1 cellular context compared by ENCODE assay signal in genomic region chr7:103148994-103149807, GRCh38.
A peak's percentile ranks its signal among the peaks of the same experiment; 100 is the strongest.
TF ChIP-seq lines count a peak whose summit lies in the region.

NAPEPLD (minus strand) TSS chr7:103149099; CDS start chr7:103128776, 20,323 bp downstream.

TF ChIP-seq in WTC11, 78 proteins besides CTCF, POLR2A, EP300 and RAD21 (continued from another document):
- TF ChIP-seq ZNF396 (CRISPR knock-in tag; IDR thresholded peaks at IDR 0.05; ENCODE audit: borderline replicate concordance) (peak; percentile 91; the same call in 1 of the 2 replicates), E2F5 (CRISPR knock-in tag; IDR thresholded peaks at IDR 0.05) (peak; percentile 75), NFE2L1 (CRISPR knock-in tag; IDR thresholded peaks at IDR 0.05) (peak; percentile 86; the same call in 1 of the 2 replicates), FOXJ3 (CRISPR knock-in tag; IDR thresholded peaks at IDR 0.05; ENCODE audit: borderline replicate concordance) (no peak), ZMAT4 (CRISPR knock-in tag; IDR thresholded peaks at IDR 0.05) (no peak), AR (CRISPR knock-in tag; IDR thresholded peaks at IDR 0.05) (0 out of 2 replicates have a peak, but pooled peaks have one; percentile 76), ESRRA (CRISPR knock-in tag; IDR thresholded peaks at IDR 0.05; ENCODE audit: borderline replicate concordance) (no peak), PRDM15 (CRISPR knock-in tag; IDR thresholded peaks at IDR 0.05) (peak; percentile 27; the same call in 1 of the 2 replicates), ZNF423 (CRISPR knock-in tag; IDR thresholded peaks at IDR 0.05) (no peak), E2F4 (CRISPR knock-in tag; IDR thresholded peaks at IDR 0.05; ENCODE audit: borderline replicate concordance, low read depth) (no peak), RELA (CRISPR knock-in tag; IDR thresholded peaks at IDR 0.05; ENCODE audit: borderline replicate concordance) (no peak), CBFB (CRISPR knock-in tag; IDR thresholded peaks at IDR 0.05; ENCODE audit: low read depth) (no peak), E2F1 (CRISPR knock-in tag; IDR thresholded peaks at IDR 0.05) (peak; percentile 85; the same call in 1 of the 2 replicates), MAX (CRISPR knock-in tag; IDR thresholded peaks at IDR 0.05) (peak; percentile 98), MLX (CRISPR knock-in tag; IDR thresholded peaks at IDR 0.05) (no peak), IRF1 (CRISPR knock-in tag; IDR thresholded peaks at IDR 0.05) (peak; percentile 53; the same call in 1 of the 2 replicates), EMX1 (CRISPR knock-in tag; IDR thresholded peaks at IDR 0.05) (no peak), FOXK1 (CRISPR knock-in tag; IDR thresholded peaks at IDR 0.05) (peak; percentile 56; the same call in 1 of the 2 replicates), CDX4 (CRISPR knock-in tag; IDR thresholded peaks at IDR 0.05; ENCODE audit: borderline replicate concordance) (no peak), MXD4 (CRISPR knock-in tag; IDR thresholded peaks at IDR 0.05; ENCODE audit: borderline replicate concordance) (0 out of 2 replicates have a peak, but pooled peaks have one; percentile 43), OVOL2 (CRISPR knock-in tag; IDR thresholded peaks at IDR 0.05; ENCODE audit: borderline replicate concordance) (no peak), SMAD3 (CRISPR knock-in tag; IDR thresholded peaks at IDR 0.05; ENCODE audit: borderline replicate concordance) (no peak; the same call in 1 of the 2 replicates), USF2 (CRISPR knock-in tag; IDR thresholded peaks at IDR 0.05) (no peak), KAT7 (CRISPR knock-in tag; IDR thresholded peaks at IDR 0.05; ENCODE audit: borderline replicate concordance) (no peak), FOXP4 (CRISPR knock-in tag; IDR thresholded peaks at IDR 0.05) (peak; percentile 85), SMAD4 (CRISPR knock-in tag; IDR thresholded peaks at IDR 0.05) (peak; percentile 43; the same call in 1 of the 2 replicates), ZNF263 (CRISPR knock-in tag; IDR thresholded peaks at IDR 0.05; ENCODE audit: low read depth) (no peak), ZNF232 (CRISPR knock-in tag; IDR thresholded peaks at IDR 0.05) (peak; percentile 23; the same call in 1 of the 2 replicates), TP53 (CRISPR knock-in tag; IDR thresholded peaks at IDR 0.05) (no peak), NR1H2 (CRISPR knock-in tag; IDR thresholded peaks at IDR 0.05) (no peak)
